Comparison of ENCODE assay signal across 11 cellular contexts in the genomic region with DNA sequence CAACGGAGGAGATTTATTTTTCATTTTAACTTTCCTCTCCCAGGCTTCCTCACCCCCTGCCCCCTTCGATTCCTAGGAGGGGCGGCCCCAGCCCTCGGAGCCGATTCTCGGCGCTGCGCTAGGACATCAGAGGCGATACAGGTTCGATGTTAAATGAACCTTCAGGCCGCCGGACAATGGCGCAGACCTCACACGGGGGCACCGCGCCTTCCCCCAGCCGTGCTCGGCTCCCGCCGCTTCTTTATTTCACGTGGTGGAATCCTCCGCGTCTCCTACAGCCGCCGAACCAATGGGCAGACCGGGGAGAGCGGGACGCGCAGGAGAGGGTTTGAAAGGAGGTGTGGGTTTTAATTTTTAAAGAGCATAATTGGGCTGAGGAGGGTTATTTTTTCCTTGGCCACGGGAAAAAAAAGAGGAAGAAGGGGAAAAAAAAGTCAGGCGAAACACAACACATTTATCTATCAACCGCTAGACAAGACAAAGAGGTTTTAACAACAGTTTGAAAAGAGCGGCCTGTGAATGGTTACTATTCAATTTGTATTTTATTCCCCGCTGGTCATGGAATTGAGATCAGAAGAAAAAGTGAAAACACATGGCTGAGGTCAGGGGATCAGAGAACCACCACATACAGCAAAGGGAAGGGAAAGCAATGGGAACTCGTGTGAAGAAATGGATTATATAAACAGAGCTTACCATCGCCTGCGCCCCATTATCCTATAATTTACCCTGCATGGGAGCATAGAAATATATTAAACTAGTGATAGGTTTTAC.
A peak's percentile ranks its signal among the peaks of the same experiment; 100 is the strongest.
DNase-seq lines count a peak whose midpoint lies in the region; ATAC-seq, FAIRE-seq and TF ChIP-seq lines count a peak whose summit lies in the region.
"Had no signal": no experiment of that assay in that cellular context is flagged by ENCODE, and none has a peak within 500 bp of the region (broad histone marks: within the 10 kb centered on the region; RNA-seq: fewer than 3 reads in every experiment).

No MANE protein-coding gene starts in this region.

- peaks cover 16% of the 10 kb centered on the region for H3K4me1 Mint-ChIP-seq in endothelial cell (ENCODE audit: unreplicated experiment)

- FAIRE-seq in RCC 7860 (lab: Jason Lieb, UNC), result no peak

- H3K4me3 Mint-ChIP-seq in endothelial cell (ENCODE audit: unreplicated experiment), result peak overlapping the region; percentile 74

- no peaks in the 10 kb centered on the region for H3K9me3 Mint-ChIP-seq in endothelial cell (ENCODE audit: unreplicated experiment)
- H3K9me3 Mint-ChIP-seq: T-cell had no signal

- H3K9ac ChIP-seq in HUES64 (ENCODE audit: low read depth, low read length), result no peak overlapping the region

- peaks cover 4% of the 10 kb centered on the region for H3K36me3 Mint-ChIP-seq in endothelial cell (ENCODE audit: low read depth, unreplicated experiment)
- H3K36me3 Mint-ChIP-seq: T-cell had no signal

- peaks cover 100% of the 10 kb centered on the region for H3K27me3 ChIP-seq in HUES64 (ENCODE audit: insufficient read depth, low read length)
- H3K27me3 ChIP-seq in osteoblast (ENCODE audit: insufficient read depth, low read length), result peaks cover 19% of the 10 kb centered on the region

- H3K4me3 ChIP-seq in HUES64 (ENCODE audit: low read length) (peak overlapping the region; percentile 39), osteoblast (ENCODE audit: insufficient read depth, low read length) (no peak overlapping the region)
- H3K4me3 ChIP-seq: right lobe of liver had no signal

- peaks cover 60% of the 10 kb centered on the region for H3K27me3 Mint-ChIP-seq in endothelial cell (ENCODE audit: unreplicated experiment)

- no peak overlapping the region for H3K27ac Mint-ChIP-seq in endothelial cell (ENCODE audit: unreplicated experiment)

- H3K36me3 ChIP-seq in HUES64 (ENCODE audit: insufficient read depth, low read length), result no peaks in the 10 kb centered on the region
- no peaks in the 10 kb centered on the region for H3K36me3 ChIP-seq in osteoblast (ENCODE audit: insufficient read depth, low read length)
- H3K36me3 ChIP-seq: right lobe of liver had no signal

- in situ Hi-C loops in GM13976 (cut with MboI; ENCODE audit: low sequenced_read_pairs, unreplicated experiment), result loop anchor here (10.0 kb wide), 2 partner anchors 75 to 145 kb away; partner anchors contain the start of gene FOXD1

- H4K20me1 ChIP-seq in osteoblast (ENCODE audit: insufficient read depth, low read length), result no peaks in the 10 kb centered on the region

- peaks cover 19% of the 10 kb centered on the region for H3K4me1 ChIP-seq in HUES64 (ENCODE audit: insufficient read depth, low read length)
- peaks cover 11% of the 10 kb centered on the region for H3K4me1 ChIP-seq in osteoblast (ENCODE audit: insufficient read depth, low read length)

- H2AFZ ChIP-seq in osteoblast (ENCODE audit: low read length), result no peak overlapping the region

- under 1% methylated on average over 32 of the region's 37 CpGs for WGBS in HUES64

- no peaks in the 10 kb centered on the region for H3K9me3 ChIP-seq in HUES64 (ENCODE audit: insufficient read depth, low read depth, low read length)
- H3K9me3 ChIP-seq in osteoblast (ENCODE audit: low read depth, low read length), result no peaks in the 10 kb centered on the region
- H3K9me3 ChIP-seq: right lobe of liver had no signal

- no peak for ATAC-seq in HG03457 (IDR thresholded peaks at IDR 0.05; ENCODE audit: unreplicated experiment)

- peak overlapping the region; percentile 85 for H3K4me2 ChIP-seq in osteoblast (ENCODE audit: insufficient read depth, low read length)

- no peaks in the 10 kb centered on the region for H3K79me2 ChIP-seq in osteoblast (ENCODE audit: insufficient read depth, low read length)

- DNase-seq in GM13976 (ENCODE audit: low spot score), result peak; percentile 23
- no peak for DNase-seq in endothelial cell (ENCODE audit: low spot score)
- no peak for DNase-seq in osteoblast (ENCODE audit: insufficient read length, low spot score, missing footprints)
- no peak for DNase-seq in RCC 7860 (ENCODE audit: low spot score)
- DNase-seq in NK-92 (lab: John Stamatoyannopoulos, UW; ENCODE audit: unreplicated experiment), result no peak
- DNase-seq: central memory CD4-positive, alpha-beta T cell; NCI-H1694 treated with DMSO at 0.1 percent for 48 hours had no signal

- TF ChIP-seq CTCF in GM13976 (IDR thresholded peaks at IDR 0.05; ENCODE audit: borderline replicate concordance, control extremely low read depth, extremely low read depth, insufficient read depth, missing control alignments), result no peak
- TF ChIP-seq CTCF in endothelial cell (IDR thresholded peaks at IDR 0.05; ENCODE audit: unreplicated experiment), result no peak
- no peak for TF ChIP-seq CTCF in osteoblast (IDR thresholded peaks at IDR 0.05; ENCODE audit: extremely low read depth, low read depth, low read length)

- no peak overlapping the region for H3K27ac ChIP-seq in HUES64 (ENCODE audit: low read depth, low read length)
- no peak overlapping the region for H3K27ac ChIP-seq in osteoblast (ENCODE audit: low read depth, low read length)
- H3K27ac ChIP-seq: right lobe of liver had no signal
